ENCODE assay signal across 8 cellular contexts in genomic region chr15:55196011-55196410, GRCh38. TPM values are rescaled to one million over a fixed set of nuclear protein-coding genes. Genes with fewer than 3 reads are reported as not detected.
A peak's percentile ranks its signal among the peaks of the same experiment; 100 is the strongest.
DNase-seq lines count a peak whose midpoint lies in the region; TF ChIP-seq lines count a peak whose summit lies in the region.

No MANE protein-coding gene starts in this region.

- H3K9me3 ChIP-seq in HAP-1, result peaks cover 6% of the 10 kb centered on the region; the same call in 1 of the 2 replicates
- H3K9me3 ChIP-seq in stomach smooth muscle (ENCODE audit: control insufficient read depth in 2 of 2, low read length in 2 of 2), result no peaks in the 10 kb centered on the region

- peak overlapping the region; percentile 85 for H3K4me3 ChIP-seq in HAP-1
- peak overlapping the region; percentile 97 for H3K4me3 ChIP-seq in iPS-11a (ENCODE audit: low read depth, low read length)
- H3K4me3 ChIP-seq in stomach smooth muscle (ENCODE audit: low read length in 2 of 2), result peak overlapping the region; percentile 95 to 97

- peak overlapping the region; percentile 97 for H3K9ac ChIP-seq in stomach smooth muscle (ENCODE audit: low read length in 2 of 2)

- no peak overlapping the region for H3K4me3 Mint-ChIP-seq in activated CD4-positive, alpha-beta T cell treated with anti-CD3 and anti-CD28 coated beads, Interleukin-2, amount 10 ng/mL, durations not matched to agents 7 days and 5 days

- H3K27me3 ChIP-seq in HAP-1 (ENCODE audit: low read depth), result no peaks in the 10 kb centered on the region
- H3K27me3 ChIP-seq in stomach smooth muscle (ENCODE audit: control insufficient read depth in 1 of 2, insufficient read depth in 2 of 2, low read length in 2 of 2), result no peaks in the 10 kb centered on the region

- no peak overlapping the region for H3K27ac Mint-ChIP-seq in activated CD4-positive, alpha-beta T cell treated with anti-CD3 and anti-CD28 coated beads, Interleukin-2, amount 10 ng/mL, durations not matched to agents 7 days and 5 days

- peaks cover 33% of the 10 kb centered on the region for H3K4me1 Mint-ChIP-seq in activated CD4-positive, alpha-beta T cell treated with anti-CD3 and anti-CD28 coated beads, Interleukin-2, amount 10 ng/mL, durations not matched to agents 7 days and 5 days

- peaks cover 30% of the 10 kb centered on the region for H3K36me3 Mint-ChIP-seq in activated CD4-positive, alpha-beta T cell treated with anti-CD3 and anti-CD28 coated beads, Interleukin-2, amount 10 ng/mL, durations not matched to agents 7 days and 5 days (ENCODE audit: low read depth)

- POLR2A ChIA-PET in activated CD4-positive, alpha-beta T cell treated with anti-CD3 and anti-CD28 coated beads, Interleukin-2, amount 10 ng/mL, durations not matched to agents 7 days and 5 days (lab: Charles Lee), result no interaction called here
- POLR2A ChIA-PET in HEK293T (lab: Yijun Ruan, JAX), result interaction anchor here (1.4 to 2.8 kb wide), 2 partner anchors 9 to 20 kb away, joined by 5 to 8 read pairs; no protein-coding TSS in a partner anchor

- CTCF ChIA-PET in activated CD4-positive, alpha-beta T cell treated with anti-CD3 and anti-CD28 coated beads, Interleukin-2, amount 10 ng/mL, durations not matched to agents 7 days and 5 days (lab: Charles Lee), result interaction anchor here (0.6 to 1.4 kb wide), 2 partner anchors 122 to 244 kb away, joined by 4 read pairs; no protein-coding TSS in a partner anchor
- CTCF ChIA-PET in HEK293T (lab: Yijun Ruan, JAX), result no interaction called here

- no peaks in the 10 kb centered on the region for H3K27me3 Mint-ChIP-seq in activated CD4-positive, alpha-beta T cell treated with anti-CD3 and anti-CD28 coated beads, Interleukin-2, amount 10 ng/mL, durations not matched to agents 7 days and 5 days

- H3K36me3 ChIP-seq in HAP-1 (replicated peaks) (peaks cover 37% of the 10 kb centered on the region), stomach smooth muscle (ENCODE audit: control insufficient read depth in 2 of 2, insufficient read depth in 2 of 2, low read length in 2 of 2) (peaks cover 5 to 10% of the 10 kb centered on the region in 2 donors)

- DNase-seq in HAP-1 (ENCODE audit: low spot score in 2 of 2), result no peak
- peak; percentile 9 for DNase-seq in SKM-1 (lab: John Stamatoyannopoulos, UW; ENCODE audit: unreplicated experiment)
- no peak for DNase-seq in activated CD4-positive, alpha-beta T cell treated with anti-CD3 and anti-CD28 coated beads, Interleukin-2, amount 10 ng/mL, durations not matched to agents 7 days and 5 days
- no peak for DNase-seq in HEK293T (ENCODE audit: extremely low spot score)
- no peak for DNase-seq in iPS-NIHi11 (ENCODE audit: low spot score)
- DNase-seq in activated naive CD4-positive, alpha-beta T cell treated with anti-CD3 and anti-CD28 coated beads, Interleukin-2, amount 50 U/mL, for 16 hours, result no peak

- in situ Hi-C loops in HAP-1 (cut with MboI; ENCODE audit: low sequenced_read_pairs), result no loop called here

- H3K27ac ChIP-seq in stomach smooth muscle (ENCODE audit: low read length), result peak overlapping the region; percentile 91

- H3K4me1 ChIP-seq in HAP-1 (peaks cover 19% of the 10 kb centered on the region), stomach smooth muscle (ENCODE audit: control insufficient read depth, insufficient read depth, low read length) (peaks cover 14% of the 10 kb centered on the region)

- peaks cover 8% of the 10 kb centered on the region for H3K9me3 Mint-ChIP-seq in activated CD4-positive, alpha-beta T cell treated with anti-CD3 and anti-CD28 coated beads, Interleukin-2, amount 10 ng/mL, durations not matched to agents 7 days and 5 days

TF ChIP-seq in HEK293T, 16 proteins besides CTCF, POLR2A, EP300 and RAD21:
- no peak for TF ChIP-seq ARNT (IDR thresholded peaks at IDR 0.05)
- no peak for TF ChIP-seq LEF1 (IDR thresholded peaks at IDR 0.05; ENCODE audit: borderline replicate concordance)

RNA-seq across cellular contexts. Expression of gene RSL24D1, which starts 0.7 kb away (rescaled TPM):
- 10 to 100 TPM; 78.6 to 81.2 TPM for total RNA-seq in activated CD4-positive, alpha-beta T cell treated with anti-CD3 and anti-CD28 coated beads, Interleukin-2, amount 10 ng/mL, durations not matched to agents 7 days and 5 days
